In genomic region chr14:99256483-99256874, GRCh38 we compare ENCODE assay signal across 23 cellular contexts. TPM values are rescaled to one million over a fixed set of nuclear protein-coding genes. Genes with fewer than 3 reads are reported as not detected.
A peak's percentile ranks its signal among the peaks of the same experiment; 100 is the strongest.
DNase-seq lines count a peak whose midpoint lies in the region; ATAC-seq lines count a peak whose summit lies in the region.
"Had no signal": no experiment of that assay in that cellular context is flagged by ENCODE, and none has a peak within 500 bp of the region (broad histone marks: within the 10 kb centered on the region; RNA-seq: fewer than 3 reads in every experiment).

No MANE protein-coding gene starts in this region.

- H3K36me3 Mint-ChIP-seq in activated CD4-positive, alpha-beta T cell treated with anti-CD3 and anti-CD28 coated beads, Interleukin-2, amount 10 ng/mL, durations not matched to agents 24 days and 14 days (ENCODE audit: low read depth) = peaks cover 53% of the 10 kb centered on the region
- H3K36me3 Mint-ChIP-seq in activated CD4-positive, alpha-beta memory T cell treated with anti-CD3 and anti-CD28 coated beads, Interleukin-2, amount 10 ng/mL, durations not matched to agents 7 days and 5 days (ENCODE audit: low read depth) = peaks cover 92% of the 10 kb centered on the region
- peaks cover 53% of the 10 kb centered on the region for H3K36me3 Mint-ChIP-seq in activated naive CD8-positive, alpha-beta T cell treated with anti-CD3 and anti-CD28 coated beads, Interleukin-2, amount 10 ng/mL, durations not matched to agents 7 days and 5 days
- H3K36me3 Mint-ChIP-seq: naive B cell, type B pancreatic cell had no signal

- peak overlapping the region; percentile 99 for H3K27ac Mint-ChIP-seq in activated CD4-positive, alpha-beta T cell treated with anti-CD3 and anti-CD28 coated beads, Interleukin-2, amount 10 ng/mL, durations not matched to agents 24 days and 14 days
- H3K27ac Mint-ChIP-seq in activated CD4-positive, alpha-beta memory T cell treated with anti-CD3 and anti-CD28 coated beads, Interleukin-2, amount 10 ng/mL, durations not matched to agents 7 days and 5 days = peak overlapping the region; percentile 100
- peak overlapping the region; percentile 99 for H3K27ac Mint-ChIP-seq in activated naive CD8-positive, alpha-beta T cell treated with anti-CD3 and anti-CD28 coated beads, Interleukin-2, amount 10 ng/mL, durations not matched to agents 7 days and 5 days
- H3K27ac Mint-ChIP-seq: type B pancreatic cell had no signal

- H3K27ac ChIP-seq in skin epidermis = peak overlapping the region in 15 of 21 experiments; percentile 28 to 99 (median 84)

- H3K9me3 Mint-ChIP-seq in activated CD4-positive, alpha-beta T cell treated with anti-CD3 and anti-CD28 coated beads, Interleukin-2, amount 10 ng/mL, durations not matched to agents 24 days and 14 days = no peaks in the 10 kb centered on the region
- no peaks in the 10 kb centered on the region for H3K9me3 Mint-ChIP-seq in activated CD4-positive, alpha-beta memory T cell treated with anti-CD3 and anti-CD28 coated beads, Interleukin-2, amount 10 ng/mL, durations not matched to agents 7 days and 5 days
- H3K9me3 Mint-ChIP-seq in activated naive CD8-positive, alpha-beta T cell treated with anti-CD3 and anti-CD28 coated beads, Interleukin-2, amount 10 ng/mL, durations not matched to agents 7 days and 5 days = no peaks in the 10 kb centered on the region
- H3K9me3 Mint-ChIP-seq: type B pancreatic cell had no signal

- H3K27me3 Mint-ChIP-seq in activated CD4-positive, alpha-beta T cell treated with anti-CD3 and anti-CD28 coated beads, Interleukin-2, amount 10 ng/mL, durations not matched to agents 24 days and 14 days = no peaks in the 10 kb centered on the region
- H3K27me3 Mint-ChIP-seq in activated CD4-positive, alpha-beta memory T cell treated with anti-CD3 and anti-CD28 coated beads, Interleukin-2, amount 10 ng/mL, durations not matched to agents 7 days and 5 days = no peaks in the 10 kb centered on the region
- H3K27me3 Mint-ChIP-seq in activated naive CD8-positive, alpha-beta T cell treated with anti-CD3 and anti-CD28 coated beads, Interleukin-2, amount 10 ng/mL, durations not matched to agents 7 days and 5 days = no peaks in the 10 kb centered on the region

- peak; percentile 67 for DNase-seq in activated CD4-positive, alpha-beta T cell treated with anti-CD3 and anti-CD28 coated beads, Interleukin-2, amount 10 ng/mL, durations not matched to agents 24 days and 14 days
- DNase-seq in activated CD4-positive, alpha-beta T cell treated with anti-CD3 and anti-CD28 coated beads for 4 hours = no peak
- DNase-seq in activated CD4-positive, alpha-beta memory T cell treated with anti-CD3 and anti-CD28 coated beads, Interleukin-2, amount 10 ng/mL, durations not matched to agents 7 days and 5 days = peak; percentile 18
- DNase-seq in activated naive CD8-positive, alpha-beta T cell treated with anti-CD3 and anti-CD28 coated beads, Interleukin-2, amount 10 ng/mL, durations not matched to agents 7 days and 5 days = no peak
- no peak for DNase-seq in NCI-H345 (lab: John Stamatoyannopoulos, UW)
- no peak for DNase-seq in cerebellar cortex (ENCODE audit: low spot score)
- no peak for DNase-seq in D341Med (ENCODE audit: low spot score)
- DNase-seq: cortex of kidney; GDM1; GOT3; Karpas-422; mammary epithelial cell; naive B cell; NCI-H1092; NCI-H2081; NCI-H510A; RPMI8226; SK-N-SH; stimulated activated naive CD4-positive, alpha-beta T cell had no signal

- peak overlapping the region in 1 of 7 experiments; percentile 7 for H3K4me3 ChIP-seq in skin epidermis

- intact Hi-C loops in activated CD4-positive, alpha-beta T cell treated with anti-CD3 and anti-CD28 coated beads, Interleukin-2, amount 10 ng/mL, durations not matched to agents 24 days and 14 days (cut with micrococcal nuclease) = no loop called here

- CTCF ChIA-PET in activated CD4-positive, alpha-beta memory T cell treated with anti-CD3 and anti-CD28 coated beads, Interleukin-2, amount 10 ng/mL, durations not matched to agents 7 days and 5 days (lab: Charles Lee) = interaction anchor here (0.7 to 1.5 kb wide), 5 partner anchors 9 to 26 kb away, joined by 3 to 7 read pairs (median 3); no protein-coding TSS in a partner anchor

- no peak for ATAC-seq in activated naive CD8-positive, alpha-beta T cell treated with anti-CD3 and anti-CD28 coated beads, Interleukin-2, amount 10 ng/mL, durations not matched to agents 7 days and 5 days (ENCODE audit: low read depth)
- ATAC-seq: sciatic nerve had no signal

- H3K4me3 Mint-ChIP-seq in activated CD4-positive, alpha-beta T cell treated with anti-CD3 and anti-CD28 coated beads, Interleukin-2, amount 10 ng/mL, durations not matched to agents 24 days and 14 days = peak overlapping the region; percentile 91
- peak overlapping the region; percentile 99 for H3K4me3 Mint-ChIP-seq in activated CD4-positive, alpha-beta memory T cell treated with anti-CD3 and anti-CD28 coated beads, Interleukin-2, amount 10 ng/mL, durations not matched to agents 7 days and 5 days
- peak overlapping the region; percentile 98 for H3K4me3 Mint-ChIP-seq in activated naive CD8-positive, alpha-beta T cell treated with anti-CD3 and anti-CD28 coated beads, Interleukin-2, amount 10 ng/mL, durations not matched to agents 7 days and 5 days
- H3K4me3 Mint-ChIP-seq: naive B cell, type B pancreatic cell had no signal

- peaks cover 92% of the 10 kb centered on the region for H3K4me1 Mint-ChIP-seq in activated CD4-positive, alpha-beta T cell treated with anti-CD3 and anti-CD28 coated beads, Interleukin-2, amount 10 ng/mL, durations not matched to agents 24 days and 14 days
- peaks cover 94% of the 10 kb centered on the region for H3K4me1 Mint-ChIP-seq in activated CD4-positive, alpha-beta memory T cell treated with anti-CD3 and anti-CD28 coated beads, Interleukin-2, amount 10 ng/mL, durations not matched to agents 7 days and 5 days
- H3K4me1 Mint-ChIP-seq in activated naive CD8-positive, alpha-beta T cell treated with anti-CD3 and anti-CD28 coated beads, Interleukin-2, amount 10 ng/mL, durations not matched to agents 7 days and 5 days = peaks cover 79% of the 10 kb centered on the region
- H3K4me1 Mint-ChIP-seq: naive B cell had no signal

- POLR2A ChIA-PET in activated CD4-positive, alpha-beta memory T cell treated with anti-CD3 and anti-CD28 coated beads, Interleukin-2, amount 10 ng/mL, durations not matched to agents 7 days and 5 days (lab: Charles Lee) = interaction anchor here (0.8 to 41.9 kb wide), 5 partner anchors 8 to 69 kb away, joined by 3 to 1689 read pairs (median 4); partner anchors contain the start of gene BCL11B
- POLR2A ChIA-PET in activated naive CD8-positive, alpha-beta T cell treated with anti-CD3 and anti-CD28 coated beads, Interleukin-2, amount 10 ng/mL, durations not matched to agents 7 days and 5 days (lab: Charles Lee) = interaction anchor here (0.7 to 2.8 kb wide), 12 partner anchors 9 to 62 kb away, joined by 3 to 17 read pairs (median 6); no protein-coding TSS in a partner anchor

RNA-seq across cellular contexts. Expression of gene BCL11B, which starts 15.5 kb away (rescaled TPM):
- total RNA-seq in activated CD4-positive, alpha-beta T cell treated with anti-CD3 and anti-CD28 coated beads, Interleukin-2, amount 10 ng/mL, durations not matched to agents 24 days and 14 days = 48.2 and 48.5 TPM in 2 replicates
- total RNA-seq in activated CD4-positive, alpha-beta memory T cell treated with anti-CD3 and anti-CD28 coated beads, Interleukin-2, amount 10 ng/mL, durations not matched to agents 7 days and 5 days = 10 to 100 TPM; 81.7 to 82.0 TPM
- total RNA-seq in activated naive CD8-positive, alpha-beta T cell treated with anti-CD3 and anti-CD28 coated beads, Interleukin-2, amount 10 ng/mL, durations not matched to agents 7 days and 5 days = 100 to 1,000 TPM in 1 of 2 experiments, 10 to 100 TPM in 1; 99.5 to 104 TPM
- total RNA-seq: fibroblast of villous mesenchyme had no signal

Comparison
In these comparisons a context has a peak if more than half of its experiments do, and no peak if none do; other contexts are left out.
1. DNase-seq: peak in activated CD4-positive, alpha-beta T cell treated with anti-CD3 and anti-CD28 coated beads, Interleukin-2, amount 10 ng/mL, durations not matched to agents 24 days and 14 days (single experiment) and activated CD4-positive, alpha-beta memory T cell treated with anti-CD3 and anti-CD28 coated beads, Interleukin-2, amount 10 ng/mL, durations not matched to agents 7 days and 5 days (single experiment); none in activated CD4-positive, alpha-beta T cell treated with anti-CD3 and anti-CD28 coated beads for 4 hours (0 of 2), activated naive CD8-positive, alpha-beta T cell treated with anti-CD3 and anti-CD28 coated beads, Interleukin-2, amount 10 ng/mL, durations not matched to agents 7 days and 5 days (single experiment), NCI-H345 (single experiment), cerebellar cortex (single experiment) and D341Med (single experiment).
2. Peak in every context shown above with its lines, with median percentiles within 50 percentile points of each other: H3K27ac Mint-ChIP-seq and H3K4me3 Mint-ChIP-seq.